In the genomic region with DNA sequence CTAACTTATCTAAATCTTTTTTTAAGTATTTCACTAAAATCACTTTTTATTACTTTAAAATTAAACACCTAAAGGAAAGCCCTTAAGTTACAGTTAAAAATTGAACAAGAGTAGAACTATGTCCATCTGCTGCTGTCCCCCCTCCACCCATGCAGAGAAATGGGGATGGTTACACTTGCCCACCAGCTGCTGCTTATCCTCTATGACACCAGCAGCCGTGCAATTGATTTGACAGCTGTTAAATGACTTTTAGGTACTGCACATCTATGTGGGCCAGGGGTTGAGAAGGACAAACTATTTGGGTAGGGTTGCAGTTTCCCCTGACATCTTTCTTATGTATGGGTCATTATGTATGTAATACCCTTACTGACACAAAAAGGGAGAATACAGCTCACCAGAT, we compare ENCODE assay signal across 15 cellular contexts.
"Had no signal": no experiment of that assay in that cellular context is flagged by ENCODE, and none has a peak within 500 bp of the region (broad histone marks: within the 10 kb centered on the region; RNA-seq: fewer than 3 reads in every experiment).

No MANE protein-coding gene starts in this region.

- H3K9me3 ChIP-seq: tibial artery had no signal

- H3K36me3 ChIP-seq: neural progenitor cell, tibial artery had no signal

- H3K27me3 ChIP-seq: neural progenitor cell, tibial artery had no signal

- H3K27ac ChIP-seq: coronary artery, neural progenitor cell, tibial artery had no signal

- H3K4me3 ChIP-seq: coronary artery, neural progenitor cell, tibial artery had no signal

- ATAC-seq: esophagus mucosa; stimulated activated memory B cell treated with anti-CD40 and anti-IgM and Interleukin-4, amounts not matched to agents 10 μg/mL and 1 μg/mL and 100 μg/mL, for 72 hours had no signal

- DNase-seq: activated B cell treated with CpG ODN at 0.5 μM for 24 hours; activated CD4-positive, alpha-beta T cell treated with anti-CD3 and anti-CD28 coated beads, Interleukin-2, amount 10 ng/mL, durations not matched to agents 7 days and 5 days; activated CD8-positive, alpha-beta memory T cell treated with anti-CD3 and anti-CD28 coated beads for 24 hours; activated gamma-delta T cell treated with Interleukin-2 at 50 U/mL for 16 hours; amniotic stem cell; central memory CD4-positive, alpha-beta T cell; immature natural killer cell; midbrain; stimulated activated CD4-positive, alpha-beta T cell treated with anti-CD3 and anti-CD28 coated beads, Interleukin-2, amount 100 ng/mL, for 48 hours; T-helper 2 cell; tibial artery had no signal
